ENCODE assay signal across 30 cellular contexts in genomic region chr20:23534801-23535593, GRCh38. TPM values are rescaled to one million over a fixed set of nuclear protein-coding genes. Genes with fewer than 3 reads are reported as not detected.
"Had no signal": no experiment of that assay in that cellular context is flagged by ENCODE, and none has a peak within 500 bp of the region (broad histone marks: within the 10 kb centered on the region; RNA-seq: fewer than 3 reads in every experiment).

No MANE protein-coding gene starts in this region.

- H3K4me1 ChIP-seq: heart left ventricle, pancreas, psoas muscle, right lobe of liver, suprapubic skin, thyroid gland, uterus had no signal

- H3K27ac ChIP-seq: heart left ventricle, pancreas, psoas muscle, right lobe of liver, suprapubic skin, thyroid gland, uterus had no signal

- H3K27me3 ChIP-seq: heart left ventricle, pancreas, right lobe of liver, suprapubic skin, thyroid gland, uterus had no signal

- H3K9me3 ChIP-seq: heart left ventricle, pancreas, psoas muscle, right lobe of liver, suprapubic skin, thyroid gland, uterus had no signal

- H3K36me3 ChIP-seq: heart left ventricle, pancreas, right lobe of liver, suprapubic skin, thyroid gland, uterus had no signal

- FAIRE-seq: colon, endometrium, frontal cortex, pancreas had no signal

- H3K4me3 ChIP-seq: heart left ventricle, lung, pancreas, psoas muscle, right lobe of liver, suprapubic skin, thyroid gland, uterus had no signal

- ATAC-seq: esophagus mucosa; left colon; left ventricle myocardium superior; naive thymus-derived CD4-positive, alpha-beta T cell; pancreas; psoas muscle had no signal

- DNase-seq: cerebellar nuclear complex; dermis blood vessel endothelial cell; effector CD4-positive, alpha-beta T cell; heart left ventricle; left colon; left ventricle myocardium superior; mesenchymal stem cell; midbrain; naive thymus-derived CD4-positive, alpha-beta T cell; nucleus accumbens; psoas muscle; retina; right lobe of liver; stimulated activated CD4-positive, alpha-beta T cell treated with anti-CD3 and anti-CD28 coated beads, Interleukin-15, amount 100 ng/mL, for 24 hours; stimulated activated CD4-positive, alpha-beta T cell treated with anti-CD3 and anti-CD28 coated beads, Interleukin-1b, Interleukin-23, amount 100 ng/mL, for 48 hours; stimulated activated CD4-positive, alpha-beta T cell treated with anti-CD3 and anti-CD28 coated beads, Interleukin-4, amount 100 ng/mL, for 24 hours; stimulated activated naive CD4-positive, alpha-beta T cell; thyroid gland; uterus had no signal

RNA-seq across cellular contexts. Expression of gene CST9L, which starts 33.3 kb away (rescaled TPM):
- total RNA-seq: dermis blood vessel endothelial cell; esophagus mucosa; fibroblast of lung; frontal cortex; glomerular endothelial cell; heart left ventricle; kidney epithelial cell; left colon; left ventricle myocardium superior; lung; naive thymus-derived CD4-positive, alpha-beta T cell; pancreas; psoas muscle; right lobe of liver; suprapubic skin; uterus had no signal
- polyA plus RNA-seq: fibroblast of lung; heart left ventricle; lung; naive thymus-derived CD4-positive, alpha-beta T cell; neural cell; pancreas; psoas muscle had no signal

RNA-seq across cellular contexts. Expression of gene CST8, which starts 44.1 kb away (rescaled TPM):
- total RNA-seq: dermis blood vessel endothelial cell; esophagus mucosa; fibroblast of lung; frontal cortex; glomerular endothelial cell; heart left ventricle; kidney epithelial cell; left colon; left ventricle myocardium superior; lung; naive thymus-derived CD4-positive, alpha-beta T cell; pancreas; psoas muscle; right lobe of liver; suprapubic skin; thyroid gland; uterus had no signal
- polyA plus RNA-seq: fibroblast of lung; heart left ventricle; lung; naive thymus-derived CD4-positive, alpha-beta T cell; neural cell; pancreas; psoas muscle had no signal
